Comparison of ENCODE assay signal across 8 cellular contexts in the genomic region with DNA sequence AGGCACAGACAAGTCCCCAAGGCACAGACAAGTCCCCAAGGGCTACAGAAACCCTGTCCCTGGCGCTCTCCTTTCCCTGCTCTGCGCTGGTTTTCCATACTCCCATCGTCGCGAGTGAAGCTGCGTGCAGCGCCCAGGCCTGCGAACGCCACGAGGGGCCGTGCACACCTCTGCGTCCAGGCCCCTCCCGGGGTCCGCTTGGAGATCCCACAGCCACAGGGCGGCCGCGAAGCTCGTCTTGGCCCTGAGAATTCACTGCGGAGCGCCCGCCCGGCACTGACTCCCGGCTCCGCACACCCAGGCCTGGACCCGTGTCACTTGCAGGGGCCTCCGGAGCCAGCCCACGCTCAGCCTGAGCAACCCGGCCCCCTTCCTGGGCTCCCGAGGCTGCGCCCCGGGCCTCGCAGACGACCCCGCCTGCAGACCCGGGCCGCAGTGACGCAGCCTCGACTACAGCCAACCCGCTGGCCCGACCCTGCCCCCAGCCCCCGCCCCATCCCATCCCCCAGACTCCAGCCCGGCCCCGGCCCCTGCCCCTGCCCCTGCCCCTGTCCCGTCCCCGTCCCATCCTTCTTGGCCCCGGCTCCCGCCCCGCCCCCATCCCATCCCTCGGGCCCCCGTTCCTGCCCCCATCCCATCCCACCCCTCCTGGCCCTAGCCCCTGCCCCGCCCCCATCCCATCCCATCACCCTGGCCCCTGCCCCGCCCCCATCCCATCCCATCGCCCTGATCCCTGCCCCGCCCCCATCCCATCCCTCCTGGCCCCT. TPM values are rescaled to one million over a fixed set of nuclear protein-coding genes. Genes with fewer than 3 reads are reported as not detected.
DNase-seq lines count a peak whose midpoint lies in the region; ATAC-seq and TF ChIP-seq lines count a peak whose summit lies in the region.

No MANE protein-coding gene starts in this region.

- no peak for DNase-seq in activated CD4-positive, alpha-beta T cell treated with anti-CD3 and anti-CD28 coated beads, Interleukin-2, amount 10 ng/mL, durations not matched to agents 7 days and 5 days
- no peak for DNase-seq in activated CD4-positive, alpha-beta T cell treated with anti-CD3 and anti-CD28 coated beads, Interleukin-2, amount 50 U/mL, for 1 hour
- peak; percentile 53 for DNase-seq in astrocyte of the hippocampus (ENCODE audit: low read depth, low spot score)
- DNase-seq in tibial nerve (ENCODE audit: low spot score in 2 of 2): peak in 1 of 2 donors; percentile 12
- DNase-seq in activated CD4-positive, alpha-beta T cell treated with anti-CD3 and anti-CD28 coated beads for 1 hour: no peak
- DNase-seq in SHP77 treated with DMSO at 0.1 percent for 48 hours (lab: John Stamatoyannopoulos, UW): no peak

- no peak overlapping the region for H3K9ac ChIP-seq in liver (ENCODE audit: low read depth in 1 of 2, low read length in 2 of 2)

- peak overlapping the region; percentile 53 for H3K4me3 Mint-ChIP-seq in activated CD4-positive, alpha-beta T cell treated with anti-CD3 and anti-CD28 coated beads, Interleukin-2, amount 10 ng/mL, durations not matched to agents 7 days and 5 days

- no peak overlapping the region for H3K27ac Mint-ChIP-seq in activated CD4-positive, alpha-beta T cell treated with anti-CD3 and anti-CD28 coated beads, Interleukin-2, amount 10 ng/mL, durations not matched to agents 7 days and 5 days

- WGBS in liver: 21% methylated on average over 54 of the region's 54 CpGs
- 12 to 14% methylated on average over 8 to 45 of the region's 54 CpGs for WGBS in tibial nerve, 2 donors

- TF ChIP-seq EP300 in tibial nerve (IDR thresholded peaks at IDR 0.05): no peak

- H3K9me3 ChIP-seq in liver (ENCODE audit: control insufficient read depth in 4 of 4, low read length in 3 of 4): no peaks in the 10 kb centered on the region
- no peaks in the 10 kb centered on the region for H3K9me3 ChIP-seq in tibial nerve

- peaks cover 16% of the 10 kb centered on the region for H3K36me3 Mint-ChIP-seq in activated CD4-positive, alpha-beta T cell treated with anti-CD3 and anti-CD28 coated beads, Interleukin-2, amount 10 ng/mL, durations not matched to agents 7 days and 5 days (ENCODE audit: low read depth)

- peaks cover 15 to 32% (median 20%) of the 10 kb centered on the region in 4 donors for H3K36me3 ChIP-seq in liver (ENCODE audit: control insufficient read depth in 4 of 4, insufficient read depth in 3 of 4, low read depth in 1 of 4, low read length in 3 of 4)
- peaks cover 0 to 42% (median 7%) of the 10 kb centered on the region in 3 donors for H3K36me3 ChIP-seq in tibial nerve

- peaks cover 4% of the 10 kb centered on the region for H3K27me3 Mint-ChIP-seq in activated CD4-positive, alpha-beta T cell treated with anti-CD3 and anti-CD28 coated beads, Interleukin-2, amount 10 ng/mL, durations not matched to agents 7 days and 5 days

- no peak for ATAC-seq in HG03354 (IDR thresholded peaks at IDR 0.05; ENCODE audit: poor library complexity, severe bottlenecking, unreplicated experiment)

- peaks cover 7 to 11% (median 9%) of the 10 kb centered on the region in 4 donors for H3K4me1 ChIP-seq in liver (ENCODE audit: control insufficient read depth in 4 of 4, insufficient read depth in 4 of 4, low read length in 3 of 4)
- H3K4me1 ChIP-seq in tibial nerve: peaks cover 0 to 41% (median 19%) of the 10 kb centered on the region in 4 donors

- H3K4me1 Mint-ChIP-seq in activated CD4-positive, alpha-beta T cell treated with anti-CD3 and anti-CD28 coated beads, Interleukin-2, amount 10 ng/mL, durations not matched to agents 7 days and 5 days: peaks cover 18% of the 10 kb centered on the region

- no peak overlapping the region for H3K27ac ChIP-seq in liver (ENCODE audit: low read depth in 1 of 2, low read length in 2 of 2)
- peak overlapping the region in 3 of 4 donors; percentile 79 to 89 (median 86) for H3K27ac ChIP-seq in tibial nerve

- CTCF ChIA-PET in activated CD4-positive, alpha-beta T cell treated with anti-CD3 and anti-CD28 coated beads, Interleukin-2, amount 10 ng/mL, durations not matched to agents 7 days and 5 days (lab: Charles Lee): interaction anchor here (1.1 kb wide), 1 partner anchor 134 kb away, joined by 4 read pairs; no protein-coding TSS in a partner anchor

- H3K9me3 Mint-ChIP-seq in activated CD4-positive, alpha-beta T cell treated with anti-CD3 and anti-CD28 coated beads, Interleukin-2, amount 10 ng/mL, durations not matched to agents 7 days and 5 days: no peaks in the 10 kb centered on the region

- H3K4me3 ChIP-seq in liver (ENCODE audit: low read depth in 1 of 3, low read length in 3 of 3) (peak overlapping the region in 2 of 3 donors; percentile 14 to 95), tibial nerve (peak overlapping the region; percentile 45 to 87 (median 61))

- no peak for TF ChIP-seq POLR2A in tibial nerve (IDR thresholded peaks at IDR 0.05)

- H3K27me3 ChIP-seq in liver (ENCODE audit: control insufficient read depth in 4 of 4, insufficient read depth in 4 of 4, low read length in 3 of 4) (no peaks in the 10 kb centered on the region), tibial nerve (no peaks in the 10 kb centered on the region)

- TF ChIP-seq RAD21 in liver (IDR thresholded peaks at IDR 0.05): no peak

- POLR2A ChIA-PET in activated CD4-positive, alpha-beta T cell treated with anti-CD3 and anti-CD28 coated beads, Interleukin-2, amount 10 ng/mL, durations not matched to agents 7 days and 5 days (lab: Charles Lee): no interaction called here

- TF ChIP-seq CTCF in liver (IDR thresholded peaks at IDR 0.05; ENCODE audit: low read depth, low read length, missing input control) (no peak), tibial nerve (IDR thresholded peaks at IDR 0.05) (no peak)

TF ChIP-seq in liver, 16 proteins besides CTCF, POLR2A, EP300 and RAD21:
- TF ChIP-seq RXRA (IDR thresholded peaks at IDR 0.05): no peak
- TF ChIP-seq, protein P1, sequence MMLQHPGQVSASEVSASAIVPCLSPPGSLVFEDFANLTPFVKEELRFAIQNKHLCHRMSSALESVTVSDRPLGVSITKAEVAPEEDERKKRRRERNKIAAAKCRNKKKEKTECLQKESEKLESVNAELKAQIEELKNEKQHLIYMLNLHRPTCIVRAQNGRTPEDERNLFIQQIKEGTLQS (IDR thresholded peaks at IDR 0.05): no peak
- TF ChIP-seq JUND (IDR thresholded peaks at IDR 0.05): no peak
- no peak for TF ChIP-seq HNF4G (IDR thresholded peaks at IDR 0.05)
- no peak for TF ChIP-seq NR2F2 (IDR thresholded peaks at IDR 0.05)
- no peak for TF ChIP-seq SP1 (IDR thresholded peaks at IDR 0.05)
- TF ChIP-seq, protein P2, sequence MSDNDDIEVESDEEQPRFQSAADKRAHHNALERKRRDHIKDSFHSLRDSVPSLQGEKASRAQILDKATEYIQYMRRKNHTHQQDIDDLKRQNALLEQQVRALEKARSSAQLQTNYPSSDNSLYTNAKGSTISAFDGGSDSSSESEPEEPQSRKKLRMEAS (IDR thresholded peaks at IDR 0.05): no peak
- no peak for TF ChIP-seq TAF1 (conservative IDR thresholded peaks at IDR 0.05)
- TF ChIP-seq HNF4A (conservative IDR thresholded peaks at IDR 0.05): no peak
- TF ChIP-seq, protein P3, sequence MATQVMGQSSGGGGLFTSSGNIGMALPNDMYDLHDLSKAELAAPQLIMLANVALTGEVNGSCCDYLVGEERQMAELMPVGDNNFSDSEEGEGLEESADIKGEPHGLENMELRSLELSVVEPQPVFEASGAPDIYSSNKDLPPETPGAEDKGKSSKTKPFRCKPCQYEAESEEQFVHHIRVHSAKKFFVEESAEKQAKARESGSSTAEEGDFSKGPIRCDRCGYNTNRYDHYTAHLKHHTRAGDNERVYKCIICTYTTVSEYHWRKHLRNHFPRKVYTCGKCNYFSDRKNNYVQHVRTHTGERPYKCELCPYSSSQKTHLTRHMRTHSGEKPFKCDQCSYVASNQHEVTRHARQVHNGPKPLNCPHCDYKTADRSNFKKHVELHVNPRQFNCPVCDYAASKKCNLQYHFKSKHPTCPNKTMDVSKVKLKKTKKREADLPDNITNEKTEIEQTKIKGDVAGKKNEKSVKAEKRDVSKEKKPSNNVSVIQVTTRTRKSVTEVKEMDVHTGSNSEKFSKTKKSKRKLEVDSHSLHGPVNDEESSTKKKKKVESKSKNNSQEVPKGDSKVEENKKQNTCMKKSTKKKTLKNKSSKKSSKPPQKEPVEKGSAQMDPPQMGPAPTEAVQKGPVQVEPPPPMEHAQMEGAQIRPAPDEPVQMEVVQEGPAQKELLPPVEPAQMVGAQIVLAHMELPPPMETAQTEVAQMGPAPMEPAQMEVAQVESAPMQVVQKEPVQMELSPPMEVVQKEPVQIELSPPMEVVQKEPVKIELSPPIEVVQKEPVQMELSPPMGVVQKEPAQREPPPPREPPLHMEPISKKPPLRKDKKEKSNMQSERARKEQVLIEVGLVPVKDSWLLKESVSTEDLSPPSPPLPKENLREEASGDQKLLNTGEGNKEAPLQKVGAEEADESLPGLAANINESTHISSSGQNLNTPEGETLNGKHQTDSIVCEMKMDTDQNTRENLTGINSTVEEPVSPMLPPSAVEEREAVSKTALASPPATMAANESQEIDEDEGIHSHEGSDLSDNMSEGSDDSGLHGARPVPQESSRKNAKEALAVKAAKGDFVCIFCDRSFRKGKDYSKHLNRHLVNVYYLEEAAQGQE (IDR thresholded peaks at IDR 0.05): no peak
- TF ChIP-seq GABPA (IDR thresholded peaks at IDR 0.05 in 1 of 2, conservative IDR thresholded peaks at IDR 0.05 in 1 of 2): no peak
- TF ChIP-seq, protein P4, sequence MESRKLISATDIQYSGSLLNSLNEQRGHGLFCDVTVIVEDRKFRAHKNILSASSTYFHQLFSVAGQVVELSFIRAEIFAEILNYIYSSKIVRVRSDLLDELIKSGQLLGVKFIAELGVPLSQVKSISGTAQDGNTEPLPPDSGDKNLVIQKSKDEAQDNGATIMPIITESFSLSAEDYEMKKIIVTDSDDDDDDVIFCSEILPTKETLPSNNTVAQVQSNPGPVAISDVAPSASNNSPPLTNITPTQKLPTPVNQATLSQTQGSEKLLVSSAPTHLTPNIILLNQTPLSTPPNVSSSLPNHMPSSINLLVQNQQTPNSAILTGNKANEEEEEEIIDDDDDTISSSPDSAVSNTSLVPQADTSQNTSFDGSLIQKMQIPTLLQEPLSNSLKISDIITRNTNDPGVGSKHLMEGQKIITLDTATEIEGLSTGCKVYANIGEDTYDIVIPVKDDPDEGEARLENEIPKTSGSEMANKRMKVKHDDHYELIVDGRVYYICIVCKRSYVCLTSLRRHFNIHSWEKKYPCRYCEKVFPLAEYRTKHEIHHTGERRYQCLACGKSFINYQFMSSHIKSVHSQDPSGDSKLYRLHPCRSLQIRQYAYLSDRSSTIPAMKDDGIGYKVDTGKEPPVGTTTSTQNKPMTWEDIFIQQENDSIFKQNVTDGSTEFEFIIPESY (IDR thresholded peaks at IDR 0.05): no peak
- no peak for TF ChIP-seq FOXA2 (IDR thresholded peaks at IDR 0.05)
- no peak for TF ChIP-seq FOXA1 (IDR thresholded peaks at IDR 0.05)
- TF ChIP-seq YY1 (IDR thresholded peaks at IDR 0.05): no peak
- TF ChIP-seq EGR1 (IDR thresholded peaks at IDR 0.05; ENCODE audit: low read depth in 2 of 2): no peak

RNA-seq across cellular contexts. Expression of a gene that starts 0.8 kb away (rescaled TPM):
- total RNA-seq in activated CD4-positive, alpha-beta T cell treated with anti-CD3 and anti-CD28 coated beads, Interleukin-2, amount 10 ng/mL, durations not matched to agents 7 days and 5 days: 10 to 100 TPM; 19.0 to 19.6 TPM
- total RNA-seq in liver (10 to 100 TPM in 1 of 2 donors, 1 to 10 TPM in 1; 7.4 to 15.6 TPM), tibial nerve (10 to 100 TPM; 19.5 to 66.3 (median 35.1) TPM)
- polyA plus RNA-seq in liver: 1 to 10 TPM; 3.3 to 8.4 TPM

Comparison
In these comparisons a context has a peak if more than half of its experiments do, and no peak if none do; other contexts are left out.
1. H3K27ac ChIP-seq: peak in tibial nerve (3 of 4); none in liver (0 of 2).